In the genomic region with DNA sequence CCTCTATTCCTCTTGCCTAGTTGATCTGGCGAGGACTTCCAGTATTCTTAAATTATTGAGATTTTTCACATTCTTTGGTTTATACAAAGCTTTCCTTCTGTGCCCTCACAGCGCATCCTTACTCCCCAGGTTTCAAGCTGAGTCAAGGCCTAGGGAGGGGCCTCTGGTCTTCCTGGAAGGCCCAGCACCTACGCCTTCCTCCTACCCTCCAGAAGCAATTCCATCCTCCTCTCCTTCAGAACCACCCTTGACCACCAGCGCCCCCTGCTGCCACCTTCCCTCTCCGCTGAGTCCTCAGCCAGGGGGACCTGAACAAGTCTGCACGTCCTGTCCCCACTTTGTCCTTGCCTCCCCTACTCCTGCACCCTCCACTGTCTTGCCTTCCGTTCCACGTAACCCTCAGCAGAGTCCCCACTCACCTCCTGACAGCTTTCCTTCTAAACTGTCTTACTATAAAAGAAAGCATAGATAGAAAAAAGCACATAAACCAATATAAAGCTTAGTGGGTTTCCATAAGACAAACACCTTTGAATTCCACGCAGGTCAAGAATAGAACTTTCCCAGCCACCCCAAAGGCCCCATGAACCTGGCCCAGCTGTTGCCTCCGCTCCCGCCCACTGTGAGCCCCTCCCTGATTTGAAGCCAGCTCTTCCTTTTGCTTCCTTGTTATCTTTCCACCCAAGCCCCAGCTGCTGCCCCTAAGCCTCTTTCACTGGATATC, we compare ENCODE assay signal across 8 cellular contexts.
A peak's percentile ranks its signal among the peaks of the same experiment; 100 is the strongest.
DNase-seq lines count a peak whose midpoint lies in the region; ATAC-seq and TF ChIP-seq lines count a peak whose summit lies in the region.

No MANE protein-coding gene starts in this region.

- TF ChIP-seq POLR2A in body of pancreas (IDR thresholded peaks at IDR 0.05), result no peak

- WGBS in body of pancreas, 2 donors, result 58% methylated on average over 11 of the region's 11 CpGs

- H3K27ac ChIP-seq in SJCRH30 (no peak overlapping the region), body of pancreas (no peak overlapping the region)

- H3K4me3 ChIP-seq in SJCRH30, result no peak overlapping the region
- H3K4me3 ChIP-seq in body of pancreas, result no peak overlapping the region

- H3K9me3 ChIP-seq in SJCRH30 (replicated peaks), result no peaks in the 10 kb centered on the region
- peaks cover 0 to 9% (median 0%) of the 10 kb centered on the region in 3 donors for H3K9me3 ChIP-seq in body of pancreas

- peak; percentile 71 to 97 (median 79) for TF ChIP-seq CTCF in body of pancreas (IDR thresholded peaks at IDR 0.05)

- intact Hi-C loops in body of pancreas (cut with DNase I), result loop anchor here (10.0 kb wide), 1 partner anchor 158 kb away; no protein-coding TSS in a partner anchor

- peak; percentile 89 for DNase-seq in ELF-1 (ENCODE audit: low read depth, low spot score)
- DNase-seq in HS-5 (ENCODE audit: low read depth), result peak; percentile 78
- peak; percentile 86 to 90 for DNase-seq in SJCRH30
- DNase-seq in body of pancreas, result peak; percentile 74 to 86 (median 80)
- DNase-seq in iPS-NIHi7 (ENCODE audit: extremely low spot score), result peak; percentile 98
- peak; percentile 81 for DNase-seq in stimulated activated CD4-positive, alpha-beta T cell treated with anti-CD3 and anti-CD28 coated beads, Interleukin-15, amount 100 ng/mL, for 24 hours

- H3K36me3 ChIP-seq in SJCRH30, result peaks cover 38% of the 10 kb centered on the region
- peaks cover 0 to 13% of the 10 kb centered on the region in 2 donors for H3K36me3 ChIP-seq in body of pancreas (replicated peaks in 1 of 2; ENCODE audit: insufficient read depth in 1 of 2, low read depth in 2 of 2)

- no peaks in the 10 kb centered on the region for H3K27me3 ChIP-seq in SJCRH30
- H3K27me3 ChIP-seq in body of pancreas, result no peaks in the 10 kb centered on the region

- H3K4me1 ChIP-seq in SJCRH30 (peaks cover 7% of the 10 kb centered on the region; the same call in 1 of the 2 replicates), body of pancreas (peaks cover 5% of the 10 kb centered on the region)

- ATAC-seq in body of pancreas, result peak; percentile 75
- no peak for ATAC-seq in GM18520 (IDR thresholded peaks at IDR 0.05; ENCODE audit: unreplicated experiment)
- no peak for ATAC-seq in GM19455 (IDR thresholded peaks at IDR 0.05; ENCODE audit: unreplicated experiment)
